In the genomic region with DNA sequence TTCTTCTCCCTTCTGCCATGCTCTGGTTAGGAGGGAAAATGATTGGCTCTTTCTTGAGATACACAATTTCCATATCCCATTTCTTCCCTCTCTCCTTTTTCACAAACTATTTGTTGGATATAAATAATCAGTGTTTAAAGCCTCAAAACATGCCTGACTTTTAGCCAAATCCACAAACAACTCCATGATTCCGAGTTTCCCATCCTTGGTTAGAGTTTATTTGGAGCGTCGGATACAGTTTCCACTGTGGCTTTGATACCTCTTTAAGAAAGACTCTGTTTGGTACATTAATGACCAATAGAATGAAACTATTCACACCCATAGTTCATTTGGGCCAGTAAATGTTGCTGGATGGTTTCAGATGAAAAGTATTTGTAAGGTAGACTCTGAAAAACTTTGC, we compare ENCODE assay signal across 23 cellular contexts. TPM values are rescaled to one million over a fixed set of nuclear protein-coding genes. Genes with fewer than 3 reads are reported as not detected.
DNase-seq lines count a peak whose midpoint lies in the region; ATAC-seq, FAIRE-seq and TF ChIP-seq lines count a peak whose summit lies in the region.
"Had no signal": no experiment of that assay in that cellular context is flagged by ENCODE, and none has a peak within 500 bp of the region (broad histone marks: within the 10 kb centered on the region; RNA-seq: fewer than 3 reads in every experiment).

No MANE protein-coding gene starts in this region.

- H3K36me3 ChIP-seq in left ventricle myocardium inferior (no peaks in the 10 kb centered on the region), colonic mucosa (no peaks in the 10 kb centered on the region), vagina (no peaks in the 10 kb centered on the region)
- H3K36me3 ChIP-seq: upper lobe of left lung had no signal

- H3K27me3 ChIP-seq in left ventricle myocardium inferior (ENCODE audit: low read depth) (peaks cover 5% of the 10 kb centered on the region), right cardiac atrium (ENCODE audit: control insufficient read depth, insufficient read depth) (no peaks in the 10 kb centered on the region), colonic mucosa (no peaks in the 10 kb centered on the region), vagina (no peaks in the 10 kb centered on the region)
- H3K27me3 ChIP-seq: upper lobe of left lung had no signal

- no peak for FAIRE-seq in H54 (lab: Jason Lieb, UNC)
- FAIRE-seq: GM12892 had no signal

- peak overlapping the region; percentile 89 for H3K27ac Mint-ChIP-seq in nephron progenitor cell
- H3K27ac Mint-ChIP-seq: activated naive CD4-positive, alpha-beta T cell treated with anti-CD3 and anti-CD28 coated beads for 36 hours; T-helper 2 cell treated with Interferon-gamma antibody and Interleukin-4, amounts not matched to agents 5 μg/mL and 100 μg/mL, for 36 hours had no signal

- H3K27ac ChIP-seq in left ventricle myocardium inferior (replicated peaks) (peak overlapping the region; percentile 75), right cardiac atrium (ENCODE audit: low read length) (no peak overlapping the region), colonic mucosa (peak overlapping the region; percentile 89), vagina (peak overlapping the region; percentile 36)
- H3K27ac ChIP-seq: upper lobe of left lung had no signal

- H3K4me1 Mint-ChIP-seq in nephron progenitor cell, result peaks cover 35% of the 10 kb centered on the region

- no peak overlapping the region for H3K4me3 ChIP-seq in left ventricle myocardium inferior
- H3K4me3 ChIP-seq in right cardiac atrium (ENCODE audit: low read length), result no peak overlapping the region
- H3K4me3 ChIP-seq in colonic mucosa, result no peak overlapping the region
- H3K4me3 ChIP-seq in vagina, result no peak overlapping the region
- H3K4me3 ChIP-seq: upper lobe of left lung had no signal

- no peak for TF ChIP-seq POLR2A in vagina (IDR thresholded peaks at IDR 0.05)
- TF ChIP-seq POLR2A in H54 (IDR thresholded peaks at IDR 0.05; ENCODE audit: low read depth, low read length), result no peak

- H3K27me3 Mint-ChIP-seq in nephron progenitor cell (ENCODE audit: low read depth, poor library complexity), result peaks cover 9% of the 10 kb centered on the region

- peaks cover 3% of the 10 kb centered on the region for H3K9me3 Mint-ChIP-seq in nephron progenitor cell
- H3K9me3 Mint-ChIP-seq: activated naive CD4-positive, alpha-beta T cell treated with anti-CD3 and anti-CD28 coated beads for 36 hours; CD8-positive, alpha-beta memory T cell; T-helper 2 cell treated with Interferon-gamma antibody and Interleukin-4, amounts not matched to agents 5 μg/mL and 100 μg/mL, for 36 hours had no signal

- ATAC-seq in right cardiac atrium (no peak), HG03280 (IDR thresholded peaks at IDR 0.05; ENCODE audit: unreplicated experiment) (no peak)
- ATAC-seq: sciatic nerve had no signal

- no peaks in the 10 kb centered on the region for H3K36me3 Mint-ChIP-seq in nephron progenitor cell (ENCODE audit: low read depth)
- H3K36me3 Mint-ChIP-seq: brain; CD8-positive, alpha-beta memory T cell had no signal

- TF ChIP-seq CTCF in left ventricle myocardium inferior (IDR thresholded peaks at IDR 0.05; ENCODE audit: borderline replicate concordance), result no peak
- TF ChIP-seq CTCF in colonic mucosa (IDR thresholded peaks at IDR 0.05), result no peak
- TF ChIP-seq CTCF in nephron progenitor cell (IDR thresholded peaks at IDR 0.05), result no peak
- no peak for TF ChIP-seq CTCF in vagina (IDR thresholded peaks at IDR 0.05)

- 77% methylated on average over 3 of the region's 3 CpGs for WGBS in right cardiac atrium

- H3K4me1 ChIP-seq in left ventricle myocardium inferior (peaks cover 77% of the 10 kb centered on the region), right cardiac atrium (ENCODE audit: control insufficient read depth, insufficient read depth, low read length) (peaks cover 11% of the 10 kb centered on the region), colonic mucosa (peaks cover under 1% of the 10 kb centered on the region), vagina (peaks cover 24% of the 10 kb centered on the region)

- DNase-seq in left ventricle myocardium inferior, result no peak
- DNase-seq in right cardiac atrium, result no peak
- no peak for DNase-seq in colonic mucosa
- no peak for DNase-seq in nephron progenitor cell
- DNase-seq in vagina (ENCODE audit: extremely low spot score in 2 of 2), result no peak
- no peak for DNase-seq in NK-92 treated with Interleukin-12 subunit alpha and Interleukin-12 subunit beta, amount 100 ng/mL, for 24 hours (lab: John Stamatoyannopoulos, UW)
- DNase-seq in H54 (ENCODE audit: insufficient read length, low spot score), result no peak
- DNase-seq: activated CD4-positive, alpha-beta T cell treated with anti-CD3 and anti-CD28 coated beads for 48 hours; activated CD8-positive, alpha-beta memory T cell treated with anti-CD3 and anti-CD28 coated beads, Interleukin-2, amount 50 U/mL, for 48 hours; activated naive CD4-positive, alpha-beta T cell treated with anti-CD3 and anti-CD28 coated beads for 36 hours; CD8-positive, alpha-beta memory T cell; effector memory CD4-positive, alpha-beta T cell; foreskin melanocyte; NCI-H1092; nucleus accumbens; Right ventricle myocardium superior; stimulated activated CD4-positive, alpha-beta T cell treated with anti-CD3 and anti-CD28 coated beads, Interleukin-4, amount 100 ng/mL, for 4 hours; upper lobe of left lung had no signal

- intact Hi-C loops in left ventricle myocardium inferior (cut with micrococcal nuclease), result no loop called here
- intact Hi-C loops in right cardiac atrium (cut with DNase I), result no loop called here
- intact Hi-C loops in colonic mucosa (cut with DNase I), result loop anchor here (5.0 kb wide), 1 partner anchor 38 kb away; no protein-coding TSS in a partner anchor
- intact Hi-C loops in vagina (cut with DNase I), result no loop called here

- H3K9ac ChIP-seq in colonic mucosa (ENCODE audit: low read depth in 2 of 2, low read length in 2 of 2), result peak overlapping the region in 1 of 2 donors; percentile 53

- H3K4me3 Mint-ChIP-seq in nephron progenitor cell, result no peak overlapping the region
- H3K4me3 Mint-ChIP-seq: activated naive CD4-positive, alpha-beta T cell treated with anti-CD3 and anti-CD28 coated beads for 36 hours; brain; CD8-positive, alpha-beta memory T cell; T-helper 2 cell treated with Interferon-gamma antibody and Interleukin-4, amounts not matched to agents 5 μg/mL and 100 μg/mL, for 36 hours had no signal

- H3K9me3 ChIP-seq in left ventricle myocardium inferior (replicated peaks) (no peaks in the 10 kb centered on the region), right cardiac atrium (ENCODE audit: control insufficient read depth, low read length) (no peaks in the 10 kb centered on the region), colonic mucosa (no peaks in the 10 kb centered on the region), vagina (no peaks in the 10 kb centered on the region)
- H3K9me3 ChIP-seq: upper lobe of left lung had no signal

RNA-seq across cellular contexts. Expression of a gene that starts 5.9 kb away (rescaled TPM):
- 2,742 TPM for total RNA-seq in left ventricle myocardium inferior
- 100 to 1,000 TPM; 423 to 631 (median 511) TPM for total RNA-seq in right cardiac atrium
- polyA plus RNA-seq in right cardiac atrium, result 410 TPM
- 100 to 1,000 TPM; 103 to 212 TPM for total RNA-seq in colonic mucosa
- total RNA-seq in vagina, result 62.1 TPM
